Comparison of ENCODE assay signal across 27 cellular contexts in the genomic region with DNA sequence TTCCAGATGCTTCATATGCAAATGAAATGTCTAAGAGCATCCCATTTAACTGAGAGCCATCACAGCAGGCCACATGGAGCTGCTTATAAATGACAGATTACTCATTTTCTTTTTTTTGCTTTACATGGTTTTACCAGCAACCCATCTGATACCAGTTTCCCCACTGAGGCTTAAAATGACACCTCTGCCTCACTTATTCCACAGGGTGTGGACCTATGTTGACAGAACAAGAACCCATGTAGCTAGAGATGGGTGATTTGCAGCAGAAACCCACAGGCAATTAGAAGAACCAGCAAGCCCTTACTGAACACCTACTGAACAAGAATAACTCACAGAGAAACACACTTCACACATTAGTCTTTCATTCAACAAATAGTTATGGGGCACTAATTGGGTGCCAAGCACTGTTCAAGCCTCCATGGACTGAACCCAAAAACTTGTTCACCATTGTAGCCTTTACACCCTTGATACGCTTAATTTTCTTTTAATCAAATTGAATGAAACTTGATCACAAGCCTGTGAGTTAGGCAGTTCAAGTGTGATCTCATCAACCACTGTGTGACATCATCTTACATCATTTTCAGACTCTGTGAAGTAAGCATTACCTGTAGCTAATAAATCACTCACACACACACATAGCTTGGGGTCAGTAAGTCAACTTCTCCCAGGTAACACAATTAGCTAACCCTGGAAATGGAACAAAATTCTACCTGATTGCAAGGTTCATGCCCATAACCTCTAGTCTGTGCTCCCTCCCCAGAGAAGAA. TPM values are rescaled to one million over a fixed set of nuclear protein-coding genes. Genes with fewer than 3 reads are reported as not detected.
DNase-seq lines count a peak whose midpoint lies in the region; ATAC-seq, FAIRE-seq and TF ChIP-seq lines count a peak whose summit lies in the region.
"Had no signal": no experiment of that assay in that cellular context is flagged by ENCODE, and none has a peak within 500 bp of the region (broad histone marks: within the 10 kb centered on the region; RNA-seq: fewer than 3 reads in every experiment).

No MANE protein-coding gene starts in this region.

- dilution Hi-C loops in endothelial cell of umbilical vein (cut with MboI; ENCODE audit: extremely low pct_ligation_motif_present, low sequenced_read_pairs) = no loop called here

- intact Hi-C loops in endothelial cell of umbilical vein (cut with micrococcal nuclease) = no loop called here

- H3K9me3 ChIP-seq in endothelial cell of umbilical vein (replicated peaks; ENCODE audit: control insufficient read depth, insufficient read depth, low read length) = no peaks in the 10 kb centered on the region
- H3K9me3 ChIP-seq: BLaER1 treated with 17β-estradiol and CSF1 and Interleukin-3, amounts not matched to agents 10 nM and 100 nM; Caco-2; SJCRH30 had no signal

- no peak overlapping the region for H3K4me3 Mint-ChIP-seq in T-helper 2 cell treated with Interferon-gamma antibody and Interleukin-4, amounts not matched to agents 5 μg/mL and 100 μg/mL, for 36 hours
- H3K4me3 Mint-ChIP-seq in GM23338 = no peak overlapping the region
- H3K4me3 Mint-ChIP-seq in activated T-helper 17 cell treated with anti-CD3 and anti-CD28 coated beads, Interleukin-2, amount 50 U/mL, for 72 hours = no peak overlapping the region
- H3K4me3 Mint-ChIP-seq: CD4-positive, alpha-beta memory T cell; IgD-negative memory B cell had no signal

- DNase-seq in T-helper 2 cell treated with Interferon-gamma antibody and Interleukin-4, amounts not matched to agents 5 μg/mL and 100 μg/mL, for 36 hours (ENCODE audit: low spot score) = peak; percentile 32
- no peak for DNase-seq in T-helper 2 cell
- no peak for DNase-seq in GM23338 (ENCODE audit: low spot score)
- DNase-seq in endothelial cell of umbilical vein (ENCODE audit: low read depth, low spot score) = no peak
- no peak for DNase-seq in DMS153 (lab: John Stamatoyannopoulos, UW)
- DNase-seq in amygdala (lab: John Stamatoyannopoulos, UW) = no peak
- DNase-seq in activated CD8-positive, alpha-beta memory T cell treated with anti-CD3 and anti-CD28 coated beads, Interleukin-2, amount 50 U/mL, for 4 hours = no peak
- DNase-seq: Caco-2; CD4-positive, alpha-beta memory T cell; DMS 273 treated with DMSO at 0.1 percent for 48 hours; DND-41; H7; Kasumi-1; NCI-H1694; NCI-H2081; NCI-H2171; NCI-H345; NCI-H524; NCI-H774; OCI-M1; SJCRH30 had no signal

- H3K4me1 ChIP-seq in GM23338 (ENCODE audit: insufficient read depth) = peaks cover 30% of the 10 kb centered on the region
- H3K4me1 ChIP-seq in endothelial cell of umbilical vein (ENCODE audit: control insufficient read depth, extremely low read depth, insufficient read depth, low read length) = peaks cover 33% of the 10 kb centered on the region

- H3K79me2 ChIP-seq in GM23338 (replicated peaks; ENCODE audit: insufficient read depth) = peaks cover 94% of the 10 kb centered on the region
- peaks cover 3% of the 10 kb centered on the region for H3K79me2 ChIP-seq in endothelial cell of umbilical vein (ENCODE audit: control insufficient read depth, insufficient read depth, low read length)

- TF ChIP-seq POLR2A in endothelial cell of umbilical vein (IDR thresholded peaks at IDR 0.05; ENCODE audit: low read depth, low read length) = no peak

- TF ChIP-seq CTCF in GM23338 (conservative IDR thresholded peaks at IDR 0.05; ENCODE audit: low read depth in 2 of 2) (no peak), endothelial cell of umbilical vein (IDR thresholded peaks at IDR 0.05; ENCODE audit: extremely low read depth in 1 of 2, insufficient read depth in 1 of 2, low read depth in 1 of 2, low read length in 2 of 2) (no peak)

- no peaks in the 10 kb centered on the region for H3K27me3 ChIP-seq in GM23338 (ENCODE audit: insufficient read depth)
- no peaks in the 10 kb centered on the region for H3K27me3 ChIP-seq in endothelial cell of umbilical vein (ENCODE audit: control insufficient read depth in 2 of 2, insufficient read depth in 2 of 2, low read length in 2 of 2)
- H3K27me3 ChIP-seq: BLaER1 treated with 17β-estradiol and CSF1 and Interleukin-3, amounts not matched to agents 10 nM and 100 nM; SJCRH30 had no signal

- H3K9ac ChIP-seq in endothelial cell of umbilical vein (replicated peaks; ENCODE audit: extremely low read depth, insufficient read depth, low read length) = no peak overlapping the region
- H3K9ac ChIP-seq: BLaER1 treated with 17β-estradiol and CSF1 and Interleukin-3, amounts not matched to agents 10 nM and 100 nM had no signal

- no peaks in the 10 kb centered on the region for H3K9me3 Mint-ChIP-seq in T-helper 2 cell treated with Interferon-gamma antibody and Interleukin-4, amounts not matched to agents 5 μg/mL and 100 μg/mL, for 36 hours
- H3K9me3 Mint-ChIP-seq in GM23338 = no peaks in the 10 kb centered on the region; the same call in 2 of the 3 replicates
- no peaks in the 10 kb centered on the region for H3K9me3 Mint-ChIP-seq in activated T-helper 17 cell treated with anti-CD3 and anti-CD28 coated beads, Interleukin-2, amount 50 U/mL, for 72 hours

- FAIRE-seq in endothelial cell of umbilical vein (lab: Jason Lieb, UNC) = peak; percentile 15
- FAIRE-seq: GM12878, RCC 7860 had no signal

- no peak overlapping the region for H2AFZ ChIP-seq in GM23338
- no peak overlapping the region for H2AFZ ChIP-seq in endothelial cell of umbilical vein (ENCODE audit: low read depth, low read length)

- POLR2A ChIA-PET in endothelial cell of umbilical vein (lab: Charles Lee) = no interaction called here

- no peaks in the 10 kb centered on the region for H3K4me1 Mint-ChIP-seq in T-helper 2 cell treated with Interferon-gamma antibody and Interleukin-4, amounts not matched to agents 5 μg/mL and 100 μg/mL, for 36 hours (ENCODE audit: low read depth)
- H3K4me1 Mint-ChIP-seq in GM23338 = peaks cover 33% of the 10 kb centered on the region
- no peaks in the 10 kb centered on the region for H3K4me1 Mint-ChIP-seq in activated T-helper 17 cell treated with anti-CD3 and anti-CD28 coated beads, Interleukin-2, amount 50 U/mL, for 72 hours
- H3K4me1 Mint-ChIP-seq: CD4-positive, alpha-beta memory T cell; IgD-negative memory B cell had no signal

- 0 out of 2 replicates have a peak, but pooled peaks cover 3% of the 10 kb centered on the region for H3F3A ChIP-seq in GM23338 (replicated peaks; ENCODE audit: low read depth)

- no peak overlapping the region for H3K4me3 ChIP-seq in GM23338
- H3K4me3 ChIP-seq in endothelial cell of umbilical vein (replicated peaks in 1 of 3; ENCODE audit: insufficient read depth in 1 of 3, low read depth in 1 of 3, low read length in 3 of 3) = no peak overlapping the region
- H3K4me3 ChIP-seq: BLaER1 treated with 17β-estradiol and CSF1 and Interleukin-3, amounts not matched to agents 10 nM and 100 nM; GM12878; SJCRH30 had no signal

- H3K27me3 Mint-ChIP-seq in T-helper 2 cell treated with Interferon-gamma antibody and Interleukin-4, amounts not matched to agents 5 μg/mL and 100 μg/mL, for 36 hours (ENCODE audit: low read depth) = no peaks in the 10 kb centered on the region
- H3K27me3 Mint-ChIP-seq in GM23338 (ENCODE audit: insufficient read depth, low read depth, poor library complexity) = peaks cover 7% of the 10 kb centered on the region
- H3K27me3 Mint-ChIP-seq in activated T-helper 17 cell treated with anti-CD3 and anti-CD28 coated beads, Interleukin-2, amount 50 U/mL, for 72 hours = peaks cover 15% of the 10 kb centered on the region

- H3K36me3 Mint-ChIP-seq in T-helper 2 cell treated with Interferon-gamma antibody and Interleukin-4, amounts not matched to agents 5 μg/mL and 100 μg/mL, for 36 hours (ENCODE audit: low read depth) = no peaks in the 10 kb centered on the region
- peaks cover 4% of the 10 kb centered on the region; the same call in 2 of the 3 replicates for H3K36me3 Mint-ChIP-seq in GM23338 (ENCODE audit: low read depth)
- no peaks in the 10 kb centered on the region for H3K36me3 Mint-ChIP-seq in activated T-helper 17 cell treated with anti-CD3 and anti-CD28 coated beads, Interleukin-2, amount 50 U/mL, for 72 hours (ENCODE audit: low read depth)
- H3K36me3 Mint-ChIP-seq: CD4-positive, alpha-beta memory T cell; IgD-negative memory B cell had no signal

- H3K4me2 ChIP-seq in GM23338 = no peak overlapping the region
- no peak overlapping the region for H3K4me2 ChIP-seq in endothelial cell of umbilical vein (ENCODE audit: insufficient read depth, low read length)

- CTCF ChIA-PET in endothelial cell of umbilical vein (lab: Charles Lee) = interaction anchor here (1.4 kb wide), 1 partner anchor 202 kb away, joined by 4 read pairs; no protein-coding TSS in a partner anchor

- no peaks in the 10 kb centered on the region for H3K9me1 ChIP-seq in endothelial cell of umbilical vein (replicated peaks; ENCODE audit: control insufficient read depth, extremely low read depth, insufficient read depth, low read length)

- no peak overlapping the region for H3K27ac Mint-ChIP-seq in T-helper 2 cell treated with Interferon-gamma antibody and Interleukin-4, amounts not matched to agents 5 μg/mL and 100 μg/mL, for 36 hours
- no peak overlapping the region for H3K27ac Mint-ChIP-seq in GM23338
- no peak overlapping the region for H3K27ac Mint-ChIP-seq in activated T-helper 17 cell treated with anti-CD3 and anti-CD28 coated beads, Interleukin-2, amount 50 U/mL, for 72 hours
- H3K27ac Mint-ChIP-seq: CD4-positive, alpha-beta memory T cell; IgD-negative memory B cell had no signal

- H3K27ac ChIP-seq in GM23338 (ENCODE audit: low read depth) (no peak overlapping the region), endothelial cell of umbilical vein (ENCODE audit: insufficient read depth, low read depth, low read length) (no peak overlapping the region)
- H3K27ac ChIP-seq: 22Rv1; BLaER1 treated with 17β-estradiol and CSF1 and Interleukin-3, amounts not matched to agents 10 nM and 100 nM; SJCRH30 had no signal

- no TSS peak for BruUV-seq in endothelial cell of umbilical vein (replicated peaks; lab: Mats Ljungman, UMichigan)

- H4K20me1 ChIP-seq in GM23338 (replicated peaks; ENCODE audit: insufficient read depth) (peaks cover 22% of the 10 kb centered on the region), endothelial cell of umbilical vein (replicated peaks; ENCODE audit: control insufficient read depth, extremely low read depth, insufficient read depth, low read length) (peaks cover 6% of the 10 kb centered on the region)
- H4K20me1 ChIP-seq: BLaER1 treated with 17β-estradiol and CSF1 and Interleukin-3, amounts not matched to agents 10 nM and 100 nM had no signal

- no peaks in the 10 kb centered on the region for H3K9me2 ChIP-seq in GM23338 (ENCODE audit: insufficient read depth)

- no peaks in the 10 kb centered on the region for H3K36me3 ChIP-seq in GM23338 (ENCODE audit: insufficient read depth)
- no peaks in the 10 kb centered on the region for H3K36me3 ChIP-seq in endothelial cell of umbilical vein (ENCODE audit: control insufficient read depth in 2 of 2, extremely low read depth in 1 of 2, insufficient read depth in 2 of 2, low read length in 2 of 2)
- H3K36me3 ChIP-seq: BLaER1 treated with 17β-estradiol and CSF1 and Interleukin-3, amounts not matched to agents 10 nM and 100 nM; SJCRH30 had no signal

- ATAC-seq in GM23338 = no peak
- ATAC-seq in activated T-helper 17 cell treated with anti-CD3 and anti-CD28 coated beads, Interleukin-2, amount 50 U/mL, for 72 hours (replicated peaks) = peak; percentile 34
- ATAC-seq: GM12878 had no signal

RNA-seq across cellular contexts. Expression of a gene that starts 45.4 kb away (rescaled TPM):
- 63.8 and 71.2 TPM in 2 replicates for total RNA-seq in GM23338 (2014; rRNA removed; shearing (Covaris generic))
- polyA plus RNA-seq in GM23338 (2016; fragmentation: Nextera tagmentation; extraction: Ambion mirVana) (23.8 and 27.4 TPM in 2 replicates), endothelial cell of umbilical vein (8.2 and 10.1 TPM in 2 replicates)
- under 1 TPM in 1 of 2 donors, not detected in 1; 0.06 TPM for total RNA-seq in activated T-helper 17 cell treated with anti-CD3 and anti-CD28 coated beads, Interleukin-2, amount 50 U/mL, for 72 hours
- total RNA-seq in endothelial cell of umbilical vein = 47.7 and 47.9 TPM in 2 replicates
- polyA plus RNA-seq in endothelial cell of umbilical vein (2011; cell fraction: cytosol; rRNA removed) = 9.6 and 9.8 TPM in 2 replicates
- polyA plus RNA-seq in endothelial cell of umbilical vein (2011; cell fraction: nucleus; rRNA removed) = 55.5 and 63.7 TPM in 2 replicates
- 9.9 and 12.6 TPM in 2 replicates for polyA plus RNA-seq in endothelial cell of umbilical vein (2012)
- polyA minus RNA-seq in endothelial cell of umbilical vein = 49.7 and 51.7 TPM in 2 replicates
- 2.2 TPM for polyA minus RNA-seq in endothelial cell of umbilical vein (2011; cell fraction: cytosol; rRNA and poly(A)+ RNA removed)
- polyA minus RNA-seq in endothelial cell of umbilical vein (2011; cell fraction: nucleus; rRNA and poly(A)+ RNA removed) = 105 and 110 TPM in 2 replicates
- polyA plus RNA-seq: CD4-positive, alpha-beta memory T cell had no signal

Comparison
In these comparisons a context has a peak if more than half of its experiments do, and no peak if none do; other contexts are left out.
1. RNA of a gene that starts 45.4 kb away (total RNA-seq): 63.8 to 71.2 TPM in GM23338 and 47.7 to 47.9 TPM in endothelial cell of umbilical vein; 0.06 TPM in activated T-helper 17 cell treated with anti-CD3 and anti-CD28 coated beads, Interleukin-2, amount 50 U/mL, for 72 hours; every median in the first group is over 10 times any median in the second.